In the genomic region with DNA sequence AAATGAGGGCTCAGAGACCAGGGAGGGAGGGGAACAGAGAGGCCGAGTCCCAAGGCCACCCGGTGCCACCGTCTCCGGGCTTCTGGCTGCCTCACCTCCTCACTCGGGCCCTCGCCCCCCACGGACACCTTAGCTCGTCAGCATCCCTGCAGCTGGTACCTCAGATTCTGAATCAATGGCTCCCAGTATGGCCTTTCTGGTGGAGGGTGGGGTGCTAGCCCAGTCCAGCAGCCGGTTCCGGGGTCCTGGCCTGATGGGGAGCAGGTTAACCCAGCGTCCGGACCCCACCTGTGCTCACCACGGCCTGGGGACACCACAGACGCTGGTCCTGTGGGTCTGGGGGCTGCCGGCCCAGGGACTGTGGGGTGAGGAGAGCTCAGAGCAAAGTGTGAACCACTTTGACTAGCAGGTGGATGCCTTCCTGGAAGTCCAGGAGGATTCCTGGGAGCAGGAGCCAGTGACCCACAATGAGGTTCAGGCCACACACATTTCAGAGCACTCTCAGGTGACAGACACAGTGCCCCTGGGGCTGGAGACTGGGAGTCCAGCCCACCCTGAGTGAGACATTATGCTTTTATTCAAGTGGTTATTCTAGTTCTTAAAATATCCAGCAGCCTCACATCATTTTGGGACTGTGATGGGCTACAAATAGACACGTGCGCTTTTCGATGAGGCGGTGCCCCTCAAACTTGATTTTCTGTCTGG, we compare ENCODE assay signal across 10 cellular contexts. TPM values are rescaled to one million over a fixed set of nuclear protein-coding genes. Genes with fewer than 3 reads are reported as not detected.
DNase-seq lines count a peak whose midpoint lies in the region; ATAC-seq, FAIRE-seq and TF ChIP-seq lines count a peak whose summit lies in the region.
"Had no signal": no experiment of that assay in that cellular context is flagged by ENCODE, and none has a peak within 500 bp of the region (broad histone marks: within the 10 kb centered on the region; RNA-seq: fewer than 3 reads in every experiment).

No MANE protein-coding gene starts in this region.

- no peaks in the 10 kb centered on the region for H3K36me3 ChIP-seq in CD8-positive, alpha-beta T cell (ENCODE audit: insufficient read depth, low read length)
- H3K36me3 ChIP-seq in GM12878 (ENCODE audit: control insufficient read depth in 2 of 2, insufficient read depth in 2 of 2, low read length in 1 of 2) (peaks cover 19 to 55% of the 10 kb centered on the region in 2 experiments), neural progenitor cell (no peaks in the 10 kb centered on the region)

- intact Hi-C loops in CD8-positive, alpha-beta T cell (cut with DNase I, micrococcal nuclease), result no loop called here
- intact Hi-C loops in GM12878 (cut with micrococcal nuclease; ENCODE audit: unreplicated experiment), result no loop called here

- H3K27me3 ChIP-seq in CD8-positive, alpha-beta T cell (ENCODE audit: insufficient read depth, low read length), result no peaks in the 10 kb centered on the region
- H3K27me3 ChIP-seq in H9 (ENCODE audit: insufficient read depth, low read length) (peaks cover 2% of the 10 kb centered on the region; the same call in 1 of the 2 replicates), GM12878 (replicated peaks in 1 of 2; ENCODE audit: control insufficient read depth in 2 of 2, insufficient read depth in 2 of 2, low read length in 1 of 2) (no peaks in the 10 kb centered on the region), neural progenitor cell (peaks cover 48% of the 10 kb centered on the region)

- H3K4ac ChIP-seq in H9 (ENCODE audit: low read depth, low read length), result no peak overlapping the region

- no peak; the same call in none of the 2 replicates for TF ChIP-seq POLR2A in GM12878 (IDR thresholded peaks at IDR 0.05; ENCODE audit: low read depth, low read length)

- peak overlapping the region; percentile 59 for H3K4me3 Mint-ChIP-seq in CD8-positive, alpha-beta T cell
- peak overlapping the region; percentile 47 to 71; a peak in 2 of 5 replicates for H3K4me3 Mint-ChIP-seq in H9
- H3K4me3 Mint-ChIP-seq in neural progenitor cell, result peak overlapping the region; percentile 75
- H3K4me3 Mint-ChIP-seq: memory B cell had no signal

- no peak overlapping the region for H2AK5ac ChIP-seq in H9 (ENCODE audit: insufficient read length, low read length)

- peak overlapping the region; percentile 22 for H3K27ac Mint-ChIP-seq in CD8-positive, alpha-beta T cell
- peak overlapping the region in 1 of 3 experiments; percentile 70; a peak in 1 of 7 replicates for H3K27ac Mint-ChIP-seq in H9
- H3K27ac Mint-ChIP-seq in neural progenitor cell, result peak overlapping the region; percentile 69
- H3K27ac Mint-ChIP-seq: memory B cell had no signal

- no peak for TF ChIP-seq CTCF in CD8-positive, alpha-beta T cell (IDR thresholded peaks at IDR 0.05)
- no peak for TF ChIP-seq CTCF in H9 (conservative IDR thresholded peaks at IDR 0.05)
- no peak for TF ChIP-seq CTCF in GM12878 (IDR thresholded peaks at IDR 0.05 in 2 of 3, conservative IDR thresholded peaks at IDR 0.05 in 1 of 3; ENCODE audit: control insufficient read depth in 2 of 3, extremely low read depth in 1 of 3, insufficient read depth in 1 of 3, low read depth in 3 of 3, low read length in 3 of 3)
- TF ChIP-seq CTCF in neural progenitor cell (IDR thresholded peaks at IDR 0.05), result no peak

- H2BK20ac ChIP-seq in H9 (ENCODE audit: low read depth, low read length, poor library complexity, severe bottlenecking), result no peak overlapping the region

- peak; percentile 23 for FAIRE-seq in GM12878 (lab: Jason Lieb, UNC)

- no peak overlapping the region for H4K8ac ChIP-seq in H9 (replicated peaks; ENCODE audit: insufficient read length, low read depth, low read length)

- no peak overlapping the region for H2BK15ac ChIP-seq in H9 (ENCODE audit: low read depth, low read length)

- no peak for ATAC-seq in CD8-positive, alpha-beta T cell
- ATAC-seq in GM12878, result no peak
- ATAC-seq in GM21515 (IDR thresholded peaks at IDR 0.05; ENCODE audit: unreplicated experiment), result no peak

- H3K4me1 Mint-ChIP-seq in CD8-positive, alpha-beta T cell (ENCODE audit: low read depth), result peaks cover 15% of the 10 kb centered on the region
- H3K4me1 Mint-ChIP-seq in H9 (peaks cover 5 to 11% of the 10 kb centered on the region in 2 experiments), neural progenitor cell (peaks cover 3% of the 10 kb centered on the region)
- H3K4me1 Mint-ChIP-seq: memory B cell had no signal

- in situ Hi-C loops in GM12878 (cut with MboI), result no loop called here

- H3K14ac ChIP-seq in H9 (ENCODE audit: insufficient read depth, low read length), result no peak overlapping the region; the same call in 1 of the 2 replicates

- no peak overlapping the region for H3K27ac ChIP-seq in CD8-positive, alpha-beta T cell (ENCODE audit: low read depth, low read length)
- no peak overlapping the region for H3K27ac ChIP-seq in H9 (ENCODE audit: insufficient read length, low read depth, low read length)
- peak overlapping the region; percentile 98 for H3K27ac ChIP-seq in GM12878 (ENCODE audit: control insufficient read depth, insufficient read depth)
- H3K27ac ChIP-seq in neural progenitor cell, result no peak overlapping the region

- H3K4me3 ChIP-seq in CD8-positive, alpha-beta T cell (ENCODE audit: low read depth, low read length), result no peak overlapping the region
- H3K4me3 ChIP-seq in GM12878, result no peak overlapping the region
- H3K4me3 ChIP-seq in neural progenitor cell, result no peak overlapping the region

- DNase-seq in CD8-positive, alpha-beta T cell, result peak in 2 of 7 experiments; percentile 8 to 47
- DNase-seq in H9, result peak; percentile 25
- no peak for DNase-seq in GM12878 (ENCODE audit: low read depth, low spot score)
- DNase-seq in neural progenitor cell (ENCODE audit: low spot score), result no peak
- no peak for DNase-seq in DMS79 treated with DMSO at 0.1 percent for 48 hours (lab: John Stamatoyannopoulos, UW)
- DNase-seq in GM03348 (ENCODE audit: low spot score), result no peak
- DNase-seq: NCI-H1105; stimulated activated CD4-positive, alpha-beta T cell treated with anti-CD3 and anti-CD28 coated beads, Interleukin-1b, Interleukin-23, amount 100 ng/mL, for 48 hours had no signal

- no peak overlapping the region for H3K18ac ChIP-seq in H9 (ENCODE audit: insufficient read length, low read depth, low read length)

- TF ChIP-seq EP300 in GM12878 (IDR thresholded peaks at IDR 0.05; ENCODE audit: borderline replicate concordance in 1 of 2, control insufficient read depth in 1 of 2, low read depth in 2 of 2, low read length in 2 of 2), result no peak

- peaks cover 5% of the 10 kb centered on the region for H3K23me2 ChIP-seq in H9 (ENCODE audit: insufficient read length, low read depth, low read length, poor library complexity, severe bottlenecking)

- no peak overlapping the region for H2BK120ac ChIP-seq in H9 (ENCODE audit: low read depth, low read length, poor library complexity, severe bottlenecking)

- no peaks in the 10 kb centered on the region for H3K9me3 Mint-ChIP-seq in CD8-positive, alpha-beta T cell
- H3K9me3 Mint-ChIP-seq in H9 (no peaks in the 10 kb centered on the region), neural progenitor cell (no peaks in the 10 kb centered on the region)
- H3K9me3 Mint-ChIP-seq: memory B cell had no signal

- no peaks in the 10 kb centered on the region for H3K9me3 ChIP-seq in CD8-positive, alpha-beta T cell (ENCODE audit: low read length)
- H3K9me3 ChIP-seq in H9 (ENCODE audit: control insufficient read depth, low read depth, low read length) (no peaks in the 10 kb centered on the region), GM12878 (replicated peaks; ENCODE audit: control insufficient read depth, insufficient read depth, low read length) (peaks cover 2% of the 10 kb centered on the region), neural progenitor cell (ENCODE audit: low read depth) (no peaks in the 10 kb centered on the region)

- POLR2A ChIA-PET in CD8-positive, alpha-beta T cell (lab: Charles Lee), result interaction anchor here (0.9 to 1.4 kb wide), 3 partner anchors 8 to 13 kb away, joined by 3 to 4 read pairs (median 3); no protein-coding TSS in a partner anchor
- POLR2A ChIA-PET in GM12878 (lab: Charles Lee), result interaction anchor here (0.6 to 1.2 kb wide), 6 partner anchors 8 to 60 kb away, joined by 3 to 6 read pairs (median 4); no protein-coding TSS in a partner anchor

- no peaks in the 10 kb centered on the region for H3K79me1 ChIP-seq in H9 (ENCODE audit: insufficient read depth, low read depth, low read length, poor library complexity, severe bottlenecking)

- H4K91ac ChIP-seq in H9 (ENCODE audit: insufficient read length, low read depth, low read length), result no peak overlapping the region

- CTCF ChIA-PET in CD8-positive, alpha-beta T cell (lab: Charles Lee), result no interaction called here
- CTCF ChIA-PET in GM12878 (lab: Yijun Ruan, JAX), result interaction anchor here (1.1 to 1.3 kb wide), 2 partner anchors 50 to 51 kb away, joined by 3 to 7 read pairs; no protein-coding TSS in a partner anchor

- no peak for TF ChIP-seq RAD21 in GM12878 (IDR thresholded peaks at IDR 0.05; ENCODE audit: insufficient read depth, low read depth, low read length)

- H2BK12ac ChIP-seq in H9 (ENCODE audit: insufficient read length, low read depth, low read length), result no peak overlapping the region

- SMC1A ChIA-PET in GM12878 (lab: Charles Lee; ENCODE audit: uncharacterized antibody, unreplicated experiment), result interaction anchor here (0.7 to 1.0 kb wide), 5 partner anchors 8 to 56 kb away, joined by 3 to 4 read pairs (median 3); no protein-coding TSS in a partner anchor

- H3K4me2 ChIP-seq in H9 (ENCODE audit: insufficient read depth, insufficient read length, low read length) (no peak overlapping the region), GM12878 (ENCODE audit: control insufficient read depth, insufficient read depth) (peak overlapping the region; percentile 93), neural progenitor cell (no peak overlapping the region)

- H2BK5ac ChIP-seq in H9 (ENCODE audit: insufficient read length, low read length), result no peak overlapping the region

- H3K4me1 ChIP-seq in CD8-positive, alpha-beta T cell (ENCODE audit: insufficient read depth, low read length), result peaks cover 24% of the 10 kb centered on the region
- H3K4me1 ChIP-seq in H9 (ENCODE audit: insufficient read depth, low read length) (no peaks in the 10 kb centered on the region), GM12878 (ENCODE audit: control insufficient read depth, insufficient read depth, low read length) (peaks cover 77% of the 10 kb centered on the region), neural progenitor cell (peaks cover 5% of the 10 kb centered on the region)

- no peaks in the 10 kb centered on the region for H3K79me2 ChIP-seq in H9 (ENCODE audit: insufficient read depth, low read length)
- H3K79me2 ChIP-seq in GM12878 (ENCODE audit: control insufficient read depth, insufficient read depth, low read length), result peaks cover 52% of the 10 kb centered on the region
- H3K79me2 ChIP-seq in neural progenitor cell (ENCODE audit: low read depth), result no peaks in the 10 kb centered on the region

- no peak overlapping the region for H3T11ph ChIP-seq in H9 (ENCODE audit: low read length)

- WGBS in H9 (ENCODE audit: extremely low coverage, insufficient read length, low lambda C conversion rate), result no CpG with 5 or more reads among the region's 19 CpGs
- 61% methylated on average over 19 of the region's 19 CpGs for WGBS in GM12878 (ENCODE audit: insufficient coverage, insufficient replicate concordance, low lambda C conversion rate, missing lambda C conversion rate)

- BruUV-seq in GM12878 (replicated peaks; lab: Mats Ljungman, UMichigan), result no TSS peak

- no peak overlapping the region for H2AFZ ChIP-seq in H9 (ENCODE audit: low read length)
- no peak overlapping the region for H2AFZ ChIP-seq in GM12878 (ENCODE audit: control insufficient read depth, low read depth, low read length)
- no peak overlapping the region for H2AFZ ChIP-seq in neural progenitor cell (replicated peaks)

- H4K20me1 ChIP-seq in H9 (ENCODE audit: control insufficient read depth, insufficient read depth, insufficient read length), result no peaks in the 10 kb centered on the region
- no peaks in the 10 kb centered on the region for H4K20me1 ChIP-seq in GM12878 (ENCODE audit: control insufficient read depth, insufficient read depth)
- no peaks in the 10 kb centered on the region for H4K20me1 ChIP-seq in neural progenitor cell (ENCODE audit: low read depth)

- no peaks in the 10 kb centered on the region for H3F3A ChIP-seq in neural progenitor cell (ENCODE audit: low read depth)

- H4K5ac ChIP-seq in H9 (ENCODE audit: insufficient read length, low read depth, low read length), result no peak overlapping the region

- H3K9ac ChIP-seq in H9 (ENCODE audit: extremely low read depth, insufficient read length, low read length) (no peak overlapping the region), GM12878 (ENCODE audit: control insufficient read depth, insufficient read depth, low read length) (peak overlapping the region; percentile 94), neural progenitor cell (no peak overlapping the region)

- RAD21 ChIA-PET in GM12878 (lab: Charles Lee; ENCODE audit: unreplicated experiment), result interaction anchor here (1.2 to 2.5 kb wide), 3 partner anchors 18 to 54 kb away, joined by 3 to 13 read pairs (median 5); partner anchors contain the start of gene AHRR

- H3K36me3 Mint-ChIP-seq in CD8-positive, alpha-beta T cell, result no peaks in the 10 kb centered on the region
- H3K36me3 Mint-ChIP-seq in H9 (ENCODE audit: insufficient read depth in 1 of 3, low read depth in 3 of 3) (no peaks in the 10 kb centered on the region; a peak in 1 of 7 replicates), neural progenitor cell (no peaks in the 10 kb centered on the region)
- H3K36me3 Mint-ChIP-seq: memory B cell had no signal

- no peak overlapping the region for H3K56ac ChIP-seq in H9 (ENCODE audit: insufficient read length, low read depth, low read length)

- peaks cover 2% of the 10 kb centered on the region for H3K27me3 Mint-ChIP-seq in CD8-positive, alpha-beta T cell (ENCODE audit: low read depth)
- peaks cover 39% of the 10 kb centered on the region for H3K27me3 Mint-ChIP-seq in H9 (ENCODE audit: low read depth)
- peaks cover 23% of the 10 kb centered on the region for H3K27me3 Mint-ChIP-seq in neural progenitor cell (ENCODE audit: insufficient read depth, low read depth)

- H3K23ac ChIP-seq in H9 (ENCODE audit: insufficient read length, low read depth, low read length), result no peak overlapping the region

RNA-seq across cellular contexts. Expression of gene AHRR, which starts 53.3 kb away (rescaled TPM):
- total RNA-seq in CD8-positive, alpha-beta T cell, result under 1 TPM; 0.14 to 0.22 TPM
- total RNA-seq in H9 (2021), result 1.7 and 2.2 TPM in 2 replicates
- 101 and 129 TPM in 2 replicates for total RNA-seq in GM12878 (2013; cell fraction: nucleolus; rRNA removed)
- 19.6 and 22.1 TPM in 2 replicates for total RNA-seq in GM12878 (2014; rRNA removed)
- 9.4 and 11.7 TPM in 2 replicates for total RNA-seq in GM12878 (2014; rRNA removed; fragmentation: Illumina TruSeq; extraction: Trizol)
- total RNA-seq in GM12878 (2021), result 27.8 and 35.2 TPM in 2 replicates
- polyA plus RNA-seq in GM12878 (2011; ENCODE audit: low read depth), result 8.4 TPM
- 13.5 and 17.3 TPM in 2 replicates for polyA plus RNA-seq in GM12878 (2011; rRNA removed)
- 26.3 and 28.6 TPM in 2 replicates for polyA plus RNA-seq in GM12878 (2011; cell fraction: cytosol; rRNA removed)
- polyA plus RNA-seq in GM12878 (2011; cell fraction: nucleus; rRNA removed), result 92.9 and 105 TPM in 2 replicates
- polyA plus RNA-seq in GM12878 (2012), result 23.5 and 31.3 TPM in 2 replicates
- polyA plus RNA-seq in GM12878 (2014; fragmentation: Illumina TruSeq; extraction: Trizol), result 5.7 and 10.8 TPM in 2 replicates
- polyA plus RNA-seq in GM12878 (2014; fragmentation: Nextera tagmentation; extraction: Ambion mirVana), result 1 to 10 TPM in 1 of 2 experiments, under 1 TPM in 1; 0.90 to 1.1 TPM
- 29.8 and 30.6 TPM in 2 replicates for polyA plus RNA-seq in GM12878 (2014; rRNA removed)
- 10 to 100 TPM; 21.1 to 21.3 TPM for polyA plus RNA-seq in GM12878 (2016; fragmentation: Nextera tagmentation; extraction: Ambion mirVana)
- polyA minus RNA-seq in GM12878 (2011; rRNA and poly(A)+ RNA removed), result 8.8 and 21.8 TPM in 2 replicates
- polyA minus RNA-seq in GM12878 (2011; cell fraction: cytosol; rRNA and poly(A)+ RNA removed), result 6.5 and 7.8 TPM in 2 replicates
- 24.8 and 31.4 TPM in 2 replicates for polyA minus RNA-seq in GM12878 (2011; cell fraction: nucleus; rRNA and poly(A)+ RNA removed)
- total RNA-seq in neural progenitor cell (ENCODE audit: low replicate concordance), result 0.34 and 0.68 TPM in 2 replicates
